31 cellular contexts compared by ENCODE assay signal in genomic region chr10:123445336-123445735, GRCh38.
"Had no signal": no experiment of that assay in that cellular context is flagged by ENCODE, and none has a peak within 500 bp of the region (broad histone marks: within the 10 kb centered on the region; RNA-seq: fewer than 3 reads in every experiment).

No MANE protein-coding gene starts in this region.

- H3K9ac ChIP-seq: parathyroid adenoma had no signal

- H3K27me3 ChIP-seq: adrenal gland, ascending aorta, brain microvascular endothelial cell, left lung, thyroid gland had no signal

- H3K4me1 ChIP-seq: adrenal gland, ascending aorta, left lung, parathyroid adenoma, thyroid gland had no signal

- DNase-seq: activated CD4-positive, alpha-beta T cell treated with anti-CD3 and anti-CD28 coated beads for 1 hour; activated CD4-positive, alpha-beta T cell treated with anti-CD3 and anti-CD28 coated beads, Interleukin-2, amount 50 U/mL, for 1 hour; activated CD8-positive, alpha-beta T cell treated with anti-CD3 and anti-CD28 coated beads, Interleukin-2, amount 10 ng/mL, durations not matched to agents 7 days and 5 days; activated gamma-delta T cell treated with Interleukin-2 at 50 U/mL for 16 hours; adrenal gland; brain microvascular endothelial cell; effector memory CD4-positive, alpha-beta T cell; foreskin melanocyte; immature natural killer cell; left lung; naive thymus-derived CD8-positive, alpha-beta T cell; nucleus accumbens; stimulated activated CD4-positive, alpha-beta T cell treated with anti-CD3 and anti-CD28 coated beads, Interleukin-2, amount 100 ng/mL, for 48 hours; stimulated activated CD8-positive, alpha-beta memory T cell treated with anti-CD3 and anti-CD28 coated beads, Interleukin-4, amount 100 ng/mL, for 48 hours; stimulated activated naive CD4-positive, alpha-beta T cell treated with Interleukin-2 at 50 U/mL for 16 hours; substantia nigra; T-cell; thyroid gland had no signal

- H3K27ac Mint-ChIP-seq: activated CD8-positive, alpha-beta T cell treated with anti-CD3 and anti-CD28 coated beads, Interleukin-2, amount 10 ng/mL, durations not matched to agents 7 days and 5 days; activated T-helper 1 cell treated with anti-CD3 and anti-CD28 coated beads, Interleukin-12 subunit alpha, Interleukin-12 subunit beta, Interleukin-2, Interleukin-4 antibody, amounts not matched to agents 30 ng/mL and 10 ng/mL and 1 ng/mL, durations not matched to agents 14 hours and 24 hours and 36 hours; immature natural killer cell; mesothelial cell of epicardium; naive thymus-derived CD8-positive, alpha-beta T cell; T-cell; T-helper 2 cell treated with Interferon-gamma antibody and Interleukin-4, amounts not matched to agents 5 μg/mL and 100 μg/mL, for 36 hours had no signal

- H3K27ac ChIP-seq: adrenal gland, ascending aorta, brain microvascular endothelial cell, hepatocyte, left lung, parathyroid adenoma, thyroid gland, VCaP had no signal

- H3K4me3 ChIP-seq: adrenal gland, ascending aorta, hepatocyte, left lung, lung, smooth muscle cell, thyroid gland had no signal

- ATAC-seq: activated CD8-positive, alpha-beta T cell treated with anti-CD3 and anti-CD28 coated beads, Interleukin-2, amount 10 ng/mL, durations not matched to agents 7 days and 5 days; activated naive CD4-positive, alpha-beta T cell treated with anti-CD3 and anti-CD28 coated beads, Interleukin-2, amount 50 U/mL, for 72 hours; esophagus mucosa; left lung; naive thymus-derived CD8-positive, alpha-beta T cell; sciatic nerve; T-cell had no signal

- H3K9me3 ChIP-seq: adrenal gland, ascending aorta, left lung, thyroid gland had no signal

- H3K36me3 ChIP-seq: adrenal gland, ascending aorta, brain microvascular endothelial cell, left lung, thyroid gland had no signal

- H3K9me3 Mint-ChIP-seq: activated naive CD4-positive, alpha-beta T cell treated with anti-CD3 and anti-CD28 coated beads, Interleukin-2, amount 50 U/mL, for 72 hours; activated T-helper 1 cell treated with anti-CD3 and anti-CD28 coated beads, Interleukin-12 subunit alpha, Interleukin-12 subunit beta, Interleukin-2, Interleukin-4 antibody, amounts not matched to agents 30 ng/mL and 10 ng/mL and 1 ng/mL, durations not matched to agents 14 hours and 24 hours and 36 hours; central memory CD8-positive, alpha-beta T cell; immature natural killer cell; mesothelial cell of epicardium; naive thymus-derived CD8-positive, alpha-beta T cell; T-cell; T-helper 2 cell treated with Interferon-gamma antibody and Interleukin-4, amounts not matched to agents 5 μg/mL and 100 μg/mL, for 36 hours had no signal

- H3K27me3 Mint-ChIP-seq: central memory CD8-positive, alpha-beta T cell had no signal

- H3K36me3 Mint-ChIP-seq: activated naive CD4-positive, alpha-beta T cell treated with anti-CD3 and anti-CD28 coated beads, Interleukin-2, amount 50 U/mL, for 72 hours; immature natural killer cell; mesothelial cell of epicardium; naive thymus-derived CD8-positive, alpha-beta T cell; T-cell had no signal

- H3K4me2 ChIP-seq: hepatocyte, smooth muscle cell had no signal

- H3K4me1 Mint-ChIP-seq: immature natural killer cell, mesothelial cell of epicardium, T-cell had no signal

- H3K79me2 ChIP-seq: hepatocyte, parathyroid adenoma had no signal

- H2AFZ ChIP-seq: hepatocyte, parathyroid adenoma had no signal

- H3K4me3 Mint-ChIP-seq: activated CD8-positive, alpha-beta T cell treated with anti-CD3 and anti-CD28 coated beads, Interleukin-2, amount 10 ng/mL, durations not matched to agents 7 days and 5 days; activated T-helper 1 cell treated with anti-CD3 and anti-CD28 coated beads, Interleukin-12 subunit alpha, Interleukin-12 subunit beta, Interleukin-2, Interleukin-4 antibody, amounts not matched to agents 30 ng/mL and 10 ng/mL and 1 ng/mL, durations not matched to agents 14 hours and 24 hours and 36 hours; central memory CD8-positive, alpha-beta T cell; immature natural killer cell; mesothelial cell of epicardium; naive thymus-derived CD8-positive, alpha-beta T cell; T-cell; T-helper 2 cell treated with Interferon-gamma antibody and Interleukin-4, amounts not matched to agents 5 μg/mL and 100 μg/mL, for 36 hours had no signal
